Comparison of ENCODE assay signal across 14 cellular contexts in genomic region chr5:1734908-1735289, GRCh38.
DNase-seq lines count a peak whose midpoint lies in the region; ATAC-seq, FAIRE-seq and TF ChIP-seq lines count a peak whose summit lies in the region.
"Had no signal": no experiment of that assay in that cellular context is flagged by ENCODE, and none has a peak within 500 bp of the region (broad histone marks: within the 10 kb centered on the region; RNA-seq: fewer than 3 reads in every experiment).

No MANE protein-coding gene starts in this region.

- peak overlapping the region; percentile 2 for H2AFZ ChIP-seq in parathyroid adenoma

- intact Hi-C loops in CD14-positive monocyte (cut with micrococcal nuclease) (no loop called here), spleen (cut with DNase I; ENCODE audit: low total_unique reads) (no loop called here)

- H3K27ac Mint-ChIP-seq in CD14-positive monocyte = no peak overlapping the region
- H3K27ac Mint-ChIP-seq: CD4-positive, CD25-positive, alpha-beta regulatory T cell had no signal

- ATAC-seq in HG02840 (IDR thresholded peaks at IDR 0.05; ENCODE audit: low FRiP score, unreplicated experiment) = no peak
- ATAC-seq: K562 had no signal

- H3K9me3 Mint-ChIP-seq in CD14-positive monocyte = peaks cover 0 to 9% (median 3%) of the 10 kb centered on the region in 7 donors

- no peak overlapping the region for H3K4me3 ChIP-seq in parathyroid adenoma (ENCODE audit: low read depth, low read length)
- H3K4me3 ChIP-seq in spleen = no peak overlapping the region
- H3K4me3 ChIP-seq: K562 had no signal

- no peaks in the 10 kb centered on the region for H3K79me2 ChIP-seq in parathyroid adenoma

- no peak for TF ChIP-seq CTCF in CD14-positive monocyte (IDR thresholded peaks at IDR 0.05)
- no peak for TF ChIP-seq CTCF in parathyroid adenoma (IDR thresholded peaks at IDR 0.05)
- no peak for TF ChIP-seq CTCF in spleen (IDR thresholded peaks at IDR 0.05 in 8 of 11, conservative IDR thresholded peaks at IDR 0.05 in 3 of 11)

- no peak overlapping the region for H3K4me3 Mint-ChIP-seq in CD14-positive monocyte

- WGBS in spleen, 5 donors = 45 to 66% (median 65%) methylated on average over 6 to 9 of the region's 9 CpGs

- peak; percentile 37 for DNase-seq in CD14-positive monocyte (ENCODE audit: low spot score)
- DNase-seq in D341Med (ENCODE audit: low spot score) = peak; percentile 12
- DNase-seq in iPS-NIHi11 (ENCODE audit: low spot score) = peak; percentile 2
- no peak for DNase-seq in GM12892 (ENCODE audit: insufficient read length)
- DNase-seq in spleen = no peak
- DNase-seq: Caco-2; CD4-positive, CD25-positive, alpha-beta regulatory T cell; DMS53; NCI-H187 treated with DMSO at 0.1 percent for 48 hours; NCI-H446; NK-92 treated with Interleukin-12 subunit alpha and Interleukin-12 subunit beta, amount 100 ng/mL, for 24 hours had no signal

- H3K4me1 ChIP-seq in parathyroid adenoma (no peaks in the 10 kb centered on the region), spleen (no peaks in the 10 kb centered on the region)
- H3K4me1 ChIP-seq: Caco-2 had no signal

- H3K4me2 ChIP-seq in parathyroid adenoma (ENCODE audit: low read length) = no peak overlapping the region

- H3K4me1 Mint-ChIP-seq in CD14-positive monocyte = no peaks in the 10 kb centered on the region
- H3K4me1 Mint-ChIP-seq: CD4-positive, CD25-positive, alpha-beta regulatory T cell had no signal

- H3K27me3 Mint-ChIP-seq in CD14-positive monocyte (ENCODE audit: low read depth in 3 of 3) = peaks cover 0 to 2% (median 2%) of the 10 kb centered on the region in 3 donors

- FAIRE-seq in GM12892 (lab: Jason Lieb, UNC) = no peak
- FAIRE-seq: K562 had no signal

- no peaks in the 10 kb centered on the region for H3K36me3 Mint-ChIP-seq in CD14-positive monocyte
- H3K36me3 Mint-ChIP-seq: CD4-positive, CD25-positive, alpha-beta regulatory T cell had no signal

- TF ChIP-seq POLR2A in GM12892 (IDR thresholded peaks at IDR 0.05; ENCODE audit: low read depth, low read length) (no peak), spleen (IDR thresholded peaks at IDR 0.05) (no peak)

- no peaks in the 10 kb centered on the region for H3K9me3 ChIP-seq in parathyroid adenoma (ENCODE audit: control insufficient read depth, low read length)
- peaks cover 0 to 11% (median 8%) of the 10 kb centered on the region in 8 donors for H3K9me3 ChIP-seq in spleen

- H3K27me3 ChIP-seq in parathyroid adenoma (ENCODE audit: control insufficient read depth, insufficient read depth, low read length) (no peaks in the 10 kb centered on the region), spleen (replicated peaks in 1 of 7) (peaks cover 0 to 69% (median 0%) of the 10 kb centered on the region in 7 donors)

- no peak overlapping the region for H3K9ac ChIP-seq in parathyroid adenoma

- H3K27ac ChIP-seq in parathyroid adenoma (peak overlapping the region; percentile 24), spleen (no peak overlapping the region)

- H3K36me3 ChIP-seq in parathyroid adenoma (ENCODE audit: control insufficient read depth, insufficient read depth, low read length) = no peaks in the 10 kb centered on the region
- no peaks in the 10 kb centered on the region for H3K36me3 ChIP-seq in spleen

Comparison
In these comparisons a context has a peak if more than half of its experiments do, and no peak if none do; other contexts are left out.
1. DNase-seq: peak in CD14-positive monocyte (single experiment), D341Med (single experiment) and iPS-NIHi11 (single experiment); none in GM12892 (single experiment) and spleen (single experiment).